In genomic region chr17:82978765-82979349, GRCh38 we compare ENCODE assay signal across 13 cellular contexts.
A peak's percentile ranks its signal among the peaks of the same experiment; 100 is the strongest.
DNase-seq lines count a peak whose midpoint lies in the region; ATAC-seq lines count a peak whose summit lies in the region.
"Had no signal": no experiment of that assay in that cellular context is flagged by ENCODE, and none has a peak within 500 bp of the region (broad histone marks: within the 10 kb centered on the region; RNA-seq: fewer than 3 reads in every experiment).

No MANE protein-coding gene starts in this region.

- peak overlapping the region; percentile 66 for H3K27ac Mint-ChIP-seq in activated T-cell treated with anti-CD3 and anti-CD28 coated beads, Interleukin-2, amount 50 U/mL, for 72 hours
- H3K27ac Mint-ChIP-seq in activated naive CD8-positive, alpha-beta T cell treated with anti-CD3 and anti-CD28 coated beads, Interleukin-2, amount 50 U/mL, for 24 hours: peak overlapping the region; percentile 25
- peak overlapping the region; percentile 54 for H3K27ac Mint-ChIP-seq in stimulated activated memory B cell treated with anti-CD40 and anti-IgM and Interleukin-4, amounts not matched to agents 10 μg/mL and 1 μg/mL and 100 μg/mL, for 72 hours

- DNase-seq in activated T-cell treated with anti-CD3 and anti-CD28 coated beads, Interleukin-2, amount 50 U/mL, for 72 hours: no peak
- DNase-seq in activated T-cell treated with anti-CD3 and anti-CD28 coated beads, Interleukin-2, amount 50 U/mL, for 1 hour: no peak
- DNase-seq in NOMO-1 treated with DMSO at 0.1 percent for 48 hours (lab: John Stamatoyannopoulos, UW; ENCODE audit: unreplicated experiment): peak; percentile 93
- no peak for DNase-seq in activated naive CD8-positive, alpha-beta T cell treated with anti-CD3 and anti-CD28 coated beads, Interleukin-2, amount 50 U/mL, for 24 hours
- DNase-seq in NCI-H526 (lab: John Stamatoyannopoulos, UW): no peak
- DNase-seq: ACHN, brain microvascular endothelial cell, erythroblast, NCI-H2029 treated with DMSO at 0.1 percent for 48 hours, nucleus accumbens had no signal

- H3K4me1 Mint-ChIP-seq in activated T-cell treated with anti-CD3 and anti-CD28 coated beads, Interleukin-2, amount 50 U/mL, for 72 hours (ENCODE audit: low read depth): peaks cover 17% of the 10 kb centered on the region
- peaks cover 25% of the 10 kb centered on the region for H3K4me1 Mint-ChIP-seq in activated naive CD8-positive, alpha-beta T cell treated with anti-CD3 and anti-CD28 coated beads, Interleukin-2, amount 50 U/mL, for 24 hours
- peaks cover 28% of the 10 kb centered on the region for H3K4me1 Mint-ChIP-seq in stimulated activated memory B cell treated with anti-CD40 and anti-IgM and Interleukin-4, amounts not matched to agents 10 μg/mL and 1 μg/mL and 100 μg/mL, for 72 hours

- peak; percentile 44 to 72 for ATAC-seq in activated T-cell treated with anti-CD3 and anti-CD28 coated beads, Interleukin-2, amount 50 U/mL, for 72 hours (replicated peaks in 1 of 2)
- no peak for ATAC-seq in activated naive CD8-positive, alpha-beta T cell treated with anti-CD3 and anti-CD28 coated beads, Interleukin-2, amount 50 U/mL, for 24 hours
- ATAC-seq in stimulated activated memory B cell treated with anti-CD40 and anti-IgM and Interleukin-4, amounts not matched to agents 10 μg/mL and 1 μg/mL and 100 μg/mL, for 72 hours: peak; percentile 67
- ATAC-seq in GM18861 (IDR thresholded peaks at IDR 0.05; ENCODE audit: unreplicated experiment) (no peak), HG03520 (IDR thresholded peaks at IDR 0.05; ENCODE audit: unreplicated experiment) (no peak)

- peak overlapping the region; percentile 38 to 51 for H3K4me3 Mint-ChIP-seq in activated T-cell treated with anti-CD3 and anti-CD28 coated beads, Interleukin-2, amount 50 U/mL, for 72 hours
- no peak overlapping the region for H3K4me3 Mint-ChIP-seq in activated naive CD8-positive, alpha-beta T cell treated with anti-CD3 and anti-CD28 coated beads, Interleukin-2, amount 50 U/mL, for 24 hours
- peak overlapping the region; percentile 34 for H3K4me3 Mint-ChIP-seq in stimulated activated memory B cell treated with anti-CD40 and anti-IgM and Interleukin-4, amounts not matched to agents 10 μg/mL and 1 μg/mL and 100 μg/mL, for 72 hours

- no peaks in the 10 kb centered on the region for H3K27me3 Mint-ChIP-seq in activated T-cell treated with anti-CD3 and anti-CD28 coated beads, Interleukin-2, amount 50 U/mL, for 72 hours (ENCODE audit: low read depth)
- no peaks in the 10 kb centered on the region for H3K27me3 Mint-ChIP-seq in activated naive CD8-positive, alpha-beta T cell treated with anti-CD3 and anti-CD28 coated beads, Interleukin-2, amount 50 U/mL, for 24 hours
- no peaks in the 10 kb centered on the region for H3K27me3 Mint-ChIP-seq in stimulated activated memory B cell treated with anti-CD40 and anti-IgM and Interleukin-4, amounts not matched to agents 10 μg/mL and 1 μg/mL and 100 μg/mL, for 72 hours

- H3K36me3 Mint-ChIP-seq in activated T-cell treated with anti-CD3 and anti-CD28 coated beads, Interleukin-2, amount 50 U/mL, for 72 hours (ENCODE audit: insufficient read depth in 2 of 2): no peaks in the 10 kb centered on the region
- no peaks in the 10 kb centered on the region for H3K36me3 Mint-ChIP-seq in activated naive CD8-positive, alpha-beta T cell treated with anti-CD3 and anti-CD28 coated beads, Interleukin-2, amount 50 U/mL, for 24 hours (ENCODE audit: low read depth)
- peaks cover 5% of the 10 kb centered on the region for H3K36me3 Mint-ChIP-seq in stimulated activated memory B cell treated with anti-CD40 and anti-IgM and Interleukin-4, amounts not matched to agents 10 μg/mL and 1 μg/mL and 100 μg/mL, for 72 hours

- H3K9me3 Mint-ChIP-seq in activated T-cell treated with anti-CD3 and anti-CD28 coated beads, Interleukin-2, amount 50 U/mL, for 72 hours: no peaks in the 10 kb centered on the region
- H3K9me3 Mint-ChIP-seq in activated naive CD8-positive, alpha-beta T cell treated with anti-CD3 and anti-CD28 coated beads, Interleukin-2, amount 50 U/mL, for 24 hours: no peaks in the 10 kb centered on the region
- peaks cover 2% of the 10 kb centered on the region for H3K9me3 Mint-ChIP-seq in stimulated activated memory B cell treated with anti-CD40 and anti-IgM and Interleukin-4, amounts not matched to agents 10 μg/mL and 1 μg/mL and 100 μg/mL, for 72 hours

Comparison
In these comparisons a context has a peak if more than half of its experiments do, and no peak if none do; other contexts are left out.
1. ATAC-seq: peak in activated T-cell treated with anti-CD3 and anti-CD28 coated beads, Interleukin-2, amount 50 U/mL, for 72 hours (2 of 2) and stimulated activated memory B cell treated with anti-CD40 and anti-IgM and Interleukin-4, amounts not matched to agents 10 μg/mL and 1 μg/mL and 100 μg/mL, for 72 hours (single experiment); none in activated naive CD8-positive, alpha-beta T cell treated with anti-CD3 and anti-CD28 coated beads, Interleukin-2, amount 50 U/mL, for 24 hours (single experiment), GM18861 (single experiment) and HG03520 (single experiment).
2. Peak in every context shown above with its lines, with median percentiles within 50 percentile points of each other: H3K27ac Mint-ChIP-seq.